Comparison of ENCODE assay signal across 8 cellular contexts in the genomic region with DNA sequence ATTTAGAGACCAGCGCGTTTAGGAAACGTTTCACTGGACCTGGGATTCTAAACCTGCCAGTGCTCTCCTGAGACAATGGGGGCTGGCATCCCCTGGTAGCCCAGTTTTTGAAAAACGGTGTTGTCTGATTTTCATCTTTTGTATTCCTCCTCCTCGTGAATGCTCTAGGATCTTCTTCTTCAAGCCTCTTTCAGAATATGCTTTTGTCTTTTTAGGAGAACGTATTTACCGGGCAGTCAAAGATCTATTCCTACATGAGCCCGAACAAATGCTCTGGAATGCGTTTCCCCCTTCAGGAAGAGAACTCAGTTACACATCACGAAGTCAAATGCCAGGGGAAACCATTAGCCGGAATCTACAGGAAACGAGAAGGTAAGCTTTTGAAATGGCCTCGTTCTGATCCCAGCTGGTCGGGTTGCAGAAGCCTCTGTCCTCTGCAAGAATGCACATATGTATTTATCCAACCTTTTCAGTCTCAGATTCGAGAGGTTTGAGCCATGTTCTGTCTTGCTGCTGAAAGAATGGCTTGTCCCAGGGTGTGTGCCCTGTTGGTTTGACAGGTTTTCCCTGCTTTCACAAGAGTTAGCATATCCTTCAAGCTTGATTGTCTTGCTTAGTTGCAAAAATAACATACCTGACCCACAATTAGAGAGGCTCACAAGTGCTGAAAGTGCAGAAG. TPM values are rescaled to one million over a fixed set of nuclear protein-coding genes. Genes with fewer than 3 reads are reported as not detected.
DNase-seq lines count a peak whose midpoint lies in the region; ATAC-seq and TF ChIP-seq lines count a peak whose summit lies in the region.

No MANE protein-coding gene starts in this region.

- H3K36me3 Mint-ChIP-seq in endodermal cell (ENCODE audit: low read depth) = peaks cover 46% of the 10 kb centered on the region

- CTCF ChIA-PET in PC-3 (lab: Charles Lee) = no interaction called here

- H3K27me3 ChIP-seq in BLaER1 (no peaks in the 10 kb centered on the region), PC-3 (ENCODE audit: low read length) (no peaks in the 10 kb centered on the region), endodermal cell (ENCODE audit: control insufficient read depth, insufficient read depth, low read length, poor library complexity, severe bottlenecking) (no peaks in the 10 kb centered on the region), neuron (ENCODE audit: insufficient read depth, low read length) (no peaks in the 10 kb centered on the region)

- no peaks in the 10 kb centered on the region for H3K9me2 ChIP-seq in PC-3 (replicated peaks; ENCODE audit: low read length)

- POLR2A ChIA-PET in PC-3 (lab: Charles Lee; ENCODE audit: unreplicated experiment) = no interaction called here

- ATAC-seq in PC-3 (no peak), HG03457 (IDR thresholded peaks at IDR 0.05; ENCODE audit: unreplicated experiment) (no peak), HG02571 (IDR thresholded peaks at IDR 0.05; ENCODE audit: unreplicated experiment) (no peak), GM21576 (IDR thresholded peaks at IDR 0.05; ENCODE audit: unreplicated experiment) (no peak)

- H3K79me2 ChIP-seq in PC-3 (ENCODE audit: low read length) = peaks cover 67% of the 10 kb centered on the region

- peak overlapping the region; percentile 84 for H3K4me3 Mint-ChIP-seq in endodermal cell

- H3K9me3 ChIP-seq in BLaER1 (no peaks in the 10 kb centered on the region), PC-3 (ENCODE audit: low read length) (no peaks in the 10 kb centered on the region), endodermal cell (ENCODE audit: control insufficient read depth, low read length) (no peaks in the 10 kb centered on the region), neuron (ENCODE audit: low read length) (no peaks in the 10 kb centered on the region)

- no peak for TF ChIP-seq CTCF in PC-3 (conservative IDR thresholded peaks at IDR 0.05; ENCODE audit: low read depth, low read length)
- peak; percentile 17 for TF ChIP-seq CTCF in endodermal cell (conservative IDR thresholded peaks at IDR 0.05)

- no peaks in the 10 kb centered on the region for H3K27me3 Mint-ChIP-seq in endodermal cell (ENCODE audit: insufficient read depth)

- H3F3A ChIP-seq in PC-3 (ENCODE audit: low read length, unreplicated experiment) = no peaks in the 10 kb centered on the region

- H3K4me1 Mint-ChIP-seq in endodermal cell = peaks cover 19% of the 10 kb centered on the region

- H2AFZ ChIP-seq in PC-3 (ENCODE audit: low read length) (peak overlapping the region; percentile 82; the same call in 1 of the 2 replicates), neuron (ENCODE audit: low read depth, low read length) (no peak overlapping the region)

- no peaks in the 10 kb centered on the region for H3K9me3 Mint-ChIP-seq in endodermal cell

- H3K4me3 ChIP-seq in BLaER1 (peak overlapping the region; percentile 82), PC-3 (ENCODE audit: low read length) (peak overlapping the region; percentile 92), endodermal cell (ENCODE audit: low read length) (peak overlapping the region; percentile 80), neuron (ENCODE audit: low read length) (peak overlapping the region; percentile 55)

- H4K20me1 ChIP-seq in BLaER1 (peaks cover 62% of the 10 kb centered on the region), PC-3 (ENCODE audit: low read length) (no peaks in the 10 kb centered on the region)

- intact Hi-C loops in PC-3 (cut with micrococcal nuclease) = no loop called here

- H3K9ac ChIP-seq in BLaER1 (peak overlapping the region; percentile 91), PC-3 (ENCODE audit: low read length) (peak overlapping the region; percentile 83), endodermal cell (ENCODE audit: extremely low read depth, low read length, poor library complexity, severe bottlenecking) (peak overlapping the region; percentile 59)

- H3K27ac ChIP-seq in BLaER1 (peak overlapping the region; percentile 85; the same call in 1 of the 2 replicates), PC-3 (ENCODE audit: low read length) (no peak overlapping the region), endodermal cell (ENCODE audit: low read depth, low read length) (no peak overlapping the region)

- TSS peak; percentile 27 for BruUV-seq in PC-3 (replicated peaks; lab: Mats Ljungman, UMichigan)

- peaks cover 36% of the 10 kb centered on the region for H3K4me1 ChIP-seq in BLaER1
- peaks cover 18% of the 10 kb centered on the region for H3K4me1 ChIP-seq in PC-3 (ENCODE audit: insufficient read depth, low read length)
- peaks cover 4% of the 10 kb centered on the region for H3K4me1 ChIP-seq in endodermal cell (ENCODE audit: control insufficient read depth, insufficient read depth, low read length)
- H3K4me1 ChIP-seq in neuron (ENCODE audit: insufficient read depth, low read length) = peaks cover 17% of the 10 kb centered on the region

- 82 to 85% methylated on average over 14 to 15 of the region's 15 CpGs for WGBS in endodermal cell (ENCODE audit: insufficient coverage in 1 of 2, insufficient read length in 1 of 2), 2 experiments

- H3K36me3 ChIP-seq in BLaER1 = peaks cover 51% of the 10 kb centered on the region
- peaks cover 28% of the 10 kb centered on the region; the same call in 1 of the 2 replicates for H3K36me3 ChIP-seq in PC-3 (ENCODE audit: low read depth, low read length)
- peaks cover 51% of the 10 kb centered on the region for H3K36me3 ChIP-seq in endodermal cell (ENCODE audit: control insufficient read depth, insufficient read depth, low read length)
- peaks cover 38% of the 10 kb centered on the region for H3K36me3 ChIP-seq in neuron (ENCODE audit: insufficient read depth, low read length)

- H3K4me2 ChIP-seq in BLaER1 (peak overlapping the region; percentile 88), PC-3 (ENCODE audit: low read length) (peak overlapping the region; percentile 91)

- DNase-seq in PC-3 (no peak), endodermal cell (no peak), RKO (ENCODE audit: low spot score) (no peak)

- H3K27ac Mint-ChIP-seq in endodermal cell = peak overlapping the region; percentile 88

RNA-seq across cellular contexts. Expression of a gene that starts 6.6 kb away (rescaled TPM):
- total RNA-seq in PC-3 (2014; rRNA removed) = 59.3 and 73.5 TPM in 2 replicates
- total RNA-seq in endodermal cell = 10 to 100 TPM; 43.1 to 44.5 TPM
- 43.0 TPM for polyA plus RNA-seq in endodermal cell (2013, experiment 1 of 2)
- 46.0 TPM for polyA plus RNA-seq in endodermal cell (2013, experiment 2 of 2)

RNA-seq across cellular contexts. Expression of a gene that starts 25.9 kb away (rescaled TPM):
- total RNA-seq in PC-3 (2014; rRNA removed) (23.3 and 25.3 TPM in 2 replicates), endodermal cell (10 to 100 TPM; 44.5 to 44.7 TPM)
- 20.6 TPM for polyA plus RNA-seq in endodermal cell (2013, experiment 1 of 2)
- polyA plus RNA-seq in endodermal cell (2013, experiment 2 of 2) = 20.9 TPM

RNA-seq across cellular contexts. Expression of a gene that starts 45.9 kb away (rescaled TPM):
- total RNA-seq in PC-3 (2014; rRNA removed) (2.2 and 3.2 TPM in 2 replicates), endodermal cell (1 to 10 TPM; 2.6 TPM)
- polyA plus RNA-seq in endodermal cell (2013, experiment 1 of 2) = 1.3 TPM
- 1.2 TPM for polyA plus RNA-seq in endodermal cell (2013, experiment 2 of 2)
